In genomic region chr10:71453186-71453585, GRCh38 we compare ENCODE assay signal across 31 cellular contexts. TPM values are rescaled to one million over a fixed set of nuclear protein-coding genes. Genes with fewer than 3 reads are reported as not detected.
"Had no signal": no experiment of that assay in that cellular context is flagged by ENCODE, and none has a peak within 500 bp of the region (broad histone marks: within the 10 kb centered on the region; RNA-seq: fewer than 3 reads in every experiment).

No MANE protein-coding gene starts in this region.

- DNase-seq: activated B cell treated with CpG ODN at 0.5 μM for 24 hours; activated CD4-positive, alpha-beta memory T cell treated with anti-CD3 and anti-CD28 coated beads for 36 hours; activated CD4-positive, alpha-beta T cell treated with anti-CD3 and anti-CD28 coated beads for 4 hours; activated CD4-positive, alpha-beta T cell treated with anti-CD3 and anti-CD28 coated beads, Interleukin-2, amount 10 ng/mL, durations not matched to agents 24 days and 14 days; activated CD4-positive, alpha-beta T cell treated with anti-CD3 and anti-CD28 coated beads, Interleukin-2, amount 50 U/mL, for 1 hour; activated CD4-positive, alpha-beta T cell treated with anti-CD3 and anti-CD28 coated beads, Interleukin-2, amount 50 U/mL, for 4 hours; activated CD4-positive, CD25-positive, alpha-beta regulatory T cell treated with anti-CD3 and anti-CD28 coated beads, Interleukin-2, amount 50 U/mL, for 72 hours; activated CD8-positive, alpha-beta memory T cell treated with anti-CD3 and anti-CD28 coated beads, Interleukin-2, amount 50 U/mL, for 4 hours; activated CD8-positive, alpha-beta T cell treated with anti-CD3 and anti-CD28 coated beads for 36 hours; activated effector memory CD4-positive, alpha-beta T cell treated with anti-CD3 and anti-CD28 coated beads, Interleukin-2, amount 50 U/mL, for 16 hours; activated gamma-delta T cell treated with Interleukin-2 at 50 U/mL for 16 hours; activated naive CD4-positive, alpha-beta T cell; activated naive CD4-positive, alpha-beta T cell treated with anti-CD3 and anti-CD28 coated beads for 36 hours; activated naive CD4-positive, alpha-beta T cell treated with anti-CD3 and anti-CD28 coated beads, Interleukin-2, amount 50 U/mL, for 16 hours; activated naive CD8-positive, alpha-beta T cell treated with anti-CD3 and anti-CD28 coated beads for 36 hours; activated T-cell treated with anti-CD3 and anti-CD28 coated beads for 4 hours; activated T-cell treated with anti-CD3 and anti-CD28 coated beads, Interleukin-2, amount 50 U/mL, for 1 hour; activated T-cell treated with anti-CD3 and anti-CD28 coated beads, Interleukin-2, amount 50 U/mL, for 4 hours; activated T-cell treated with anti-CD3 and anti-CD28 coated beads, Interleukin-2, amount 50 U/mL, for 72 hours; adrenal gland; amniotic stem cell; aorta; caudate nucleus; cerebellar nuclear complex; T-helper 1 cell; T-helper 2 cell; T-helper 9 cell had no signal

- ATAC-seq: activated CD8-positive, alpha-beta T cell treated with anti-CD3 and anti-CD28 coated beads for 36 hours; activated naive CD4-positive, alpha-beta T cell treated with anti-CD3 and anti-CD28 coated beads, Interleukin-2, amount 50 U/mL, for 72 hours; activated T-cell treated with anti-CD3 and anti-CD28 coated beads, Interleukin-2, amount 50 U/mL, for 4 hours; activated T-cell treated with anti-CD3 and anti-CD28 coated beads, Interleukin-2, amount 50 U/mL, for 72 hours; activated T-helper 17 cell treated with anti-CD3 and anti-CD28 coated beads, Interleukin-2, amount 50 U/mL, for 72 hours had no signal

RNA-seq across cellular contexts. Expression of gene CDH23, which starts 56.5 kb away (rescaled TPM):
- total RNA-seq: bronchial epithelial cell, chondrocyte had no signal
